In genomic region chr2:16629770-16630169, GRCh38 we compare ENCODE assay signal across 16 cellular contexts.
"Had no signal": no experiment of that assay in that cellular context is flagged by ENCODE, and none has a peak within 500 bp of the region (broad histone marks: within the 10 kb centered on the region; RNA-seq: fewer than 3 reads in every experiment).

No MANE protein-coding gene starts in this region.

- H3K4me1 Mint-ChIP-seq: activated T-helper 17 cell treated with anti-CD3 and anti-CD28 coated beads, Interleukin-2, amount 50 U/mL, for 72 hours had no signal

- DNase-seq: activated CD4-positive, alpha-beta T cell treated with anti-CD3 and anti-CD28 coated beads for 1 hour; activated CD4-positive, alpha-beta T cell treated with anti-CD3 and anti-CD28 coated beads, Interleukin-2, amount 50 U/mL, for 4 hours; activated naive CD4-positive, alpha-beta T cell treated with anti-CD3 and anti-CD28 coated beads, Interleukin-2, amount 10 ng/mL, durations not matched to agents 7 days and 5 days; heart right ventricle; naive thymus-derived CD4-positive, alpha-beta T cell; nucleus accumbens; retina; stimulated activated CD4-positive, alpha-beta T cell treated with anti-CD3 and anti-CD28 coated beads, Interleukin-15, amount 100 ng/mL, for 24 hours; stimulated activated CD4-positive, alpha-beta T cell treated with anti-CD3 and anti-CD28 coated beads, Interleukin-4, amount 100 ng/mL, for 1 hour; stimulated activated naive CD4-positive, alpha-beta T cell; substantia nigra; SW 1271; T1000; trophoblast cell had no signal

- H3K36me3 ChIP-seq: heart right ventricle had no signal

- H3K9me3 ChIP-seq: heart right ventricle had no signal

- H3K27me3 ChIP-seq: heart right ventricle had no signal

- H3K9me3 Mint-ChIP-seq: activated naive CD4-positive, alpha-beta T cell treated with anti-CD3 and anti-CD28 coated beads, Interleukin-2, amount 10 ng/mL, durations not matched to agents 7 days and 5 days; activated T-helper 17 cell treated with anti-CD3 and anti-CD28 coated beads, Interleukin-2, amount 50 U/mL, for 72 hours; naive thymus-derived CD4-positive, alpha-beta T cell had no signal

- ATAC-seq: activated T-helper 17 cell treated with anti-CD3 and anti-CD28 coated beads, Interleukin-2, amount 50 U/mL, for 72 hours; heart right ventricle had no signal

- H3K4me3 Mint-ChIP-seq: activated naive CD4-positive, alpha-beta T cell treated with anti-CD3 and anti-CD28 coated beads, Interleukin-2, amount 10 ng/mL, durations not matched to agents 7 days and 5 days; activated T-helper 17 cell treated with anti-CD3 and anti-CD28 coated beads, Interleukin-2, amount 50 U/mL, for 72 hours had no signal

- H3K27ac Mint-ChIP-seq: activated naive CD4-positive, alpha-beta T cell treated with anti-CD3 and anti-CD28 coated beads, Interleukin-2, amount 10 ng/mL, durations not matched to agents 7 days and 5 days; activated T-helper 17 cell treated with anti-CD3 and anti-CD28 coated beads, Interleukin-2, amount 50 U/mL, for 72 hours had no signal

- H3K36me3 Mint-ChIP-seq: activated naive CD4-positive, alpha-beta T cell treated with anti-CD3 and anti-CD28 coated beads, Interleukin-2, amount 10 ng/mL, durations not matched to agents 7 days and 5 days; naive thymus-derived CD4-positive, alpha-beta T cell had no signal

- H3K4me3 ChIP-seq: heart right ventricle, lung had no signal
